Comparison of ENCODE assay signal across 11 cellular contexts in genomic region chr10:79101560-79101971, GRCh38. TPM values are rescaled to one million over a fixed set of nuclear protein-coding genes. Genes with fewer than 3 reads are reported as not detected.
DNase-seq lines count a peak whose midpoint lies in the region; ATAC-seq and TF ChIP-seq lines count a peak whose summit lies in the region.
"Had no signal": no experiment of that assay in that cellular context is flagged by ENCODE, and none has a peak within 500 bp of the region (broad histone marks: within the 10 kb centered on the region; RNA-seq: fewer than 3 reads in every experiment).

No MANE protein-coding gene starts in this region.

- no peak overlapping the region for H3K4me3 ChIP-seq in HCT116 (replicated peaks in 1 of 2; ENCODE audit: low read depth in 1 of 2, low read length in 2 of 2)
- H3K4me3 ChIP-seq in OCI-LY7 (ENCODE audit: low read depth, low read length, poor library complexity, severe bottlenecking): no peak overlapping the region
- H3K4me3 ChIP-seq in right cardiac atrium (ENCODE audit: low read length): no peak overlapping the region
- peak overlapping the region; percentile 33 to 52 (median 37) for H3K4me3 ChIP-seq in skeletal muscle tissue (ENCODE audit: low read length in 3 of 3)
- no peak overlapping the region for H3K4me3 ChIP-seq in effector memory CD4-positive, alpha-beta T cell (ENCODE audit: insufficient read depth, low read depth, low read length, poor library complexity, severe bottlenecking)

- CTCF ChIA-PET in HCT116 (lab: Charles Lee) (no interaction called here), OCI-LY7 (lab: Charles Lee; ENCODE audit: unreplicated experiment) (interaction anchor here (0.6 to 0.9 kb wide), 2 partner anchors 32 to 102 kb away, joined by 3 to 4 read pairs; no protein-coding TSS in a partner anchor)

- H3K9ac ChIP-seq in HCT116 (ENCODE audit: low read length) (no peak overlapping the region), skeletal muscle tissue (ENCODE audit: low read depth in 1 of 3, low read length in 3 of 3) (peak overlapping the region; percentile 55 to 76 (median 73))

- H2AFZ ChIP-seq in HCT116 (ENCODE audit: low read depth, low read length, poor library complexity, severe bottlenecking): no peak overlapping the region
- no peak overlapping the region for H2AFZ ChIP-seq in OCI-LY7 (ENCODE audit: low read length)

- H3K27me3 ChIP-seq in HCT116 (ENCODE audit: insufficient read depth, low read length): no peaks in the 10 kb centered on the region
- no peaks in the 10 kb centered on the region for H3K27me3 ChIP-seq in right cardiac atrium (ENCODE audit: control insufficient read depth, insufficient read depth)
- no peaks in the 10 kb centered on the region for H3K27me3 ChIP-seq in skeletal muscle tissue (ENCODE audit: control insufficient read depth in 3 of 3, insufficient read depth in 3 of 3, low read length in 3 of 3)
- no peaks in the 10 kb centered on the region for H3K27me3 ChIP-seq in effector memory CD4-positive, alpha-beta T cell (replicated peaks; ENCODE audit: control insufficient read depth, insufficient read depth, low read length, poor library complexity, severe bottlenecking)

- intact Hi-C loops in HCT116 (cut with micrococcal nuclease): no loop called here
- intact Hi-C loops in OCI-LY7 (cut with micrococcal nuclease; ENCODE audit: unreplicated experiment): no loop called here
- intact Hi-C loops in right cardiac atrium (cut with DNase I): no loop called here

- H3K27ac ChIP-seq in HCT116 (ENCODE audit: low read depth, low read length): peak overlapping the region; percentile 30; the same call in 1 of the 2 replicates
- H3K27ac ChIP-seq in OCI-LY7 (ENCODE audit: low read depth, low read length, poor library complexity, severe bottlenecking): peak overlapping the region; percentile 46
- H3K27ac ChIP-seq in right cardiac atrium (ENCODE audit: low read length): peak overlapping the region; percentile 84
- H3K27ac ChIP-seq in skeletal muscle tissue (ENCODE audit: low read depth, low read length): peak overlapping the region; percentile 75
- H3K27ac ChIP-seq in effector memory CD4-positive, alpha-beta T cell (ENCODE audit: insufficient read depth, low read length, poor library complexity, severe bottlenecking): no peak overlapping the region

- no peak for TF ChIP-seq POLR2A in HCT116 (IDR thresholded peaks at IDR 0.05; ENCODE audit: borderline replicate concordance, extremely low read depth, insufficient read depth, insufficient read length)

- RAD21 ChIA-PET in HCT116 (lab: Charles Lee; ENCODE audit: low non-redundant PET in 1 of 2, low total read pairs in 2 of 2, uncharacterized antibody in 2 of 2, unreplicated experiment in 2 of 2): no interaction called here

- H3K4me2 ChIP-seq in HCT116 (ENCODE audit: low read length): peak overlapping the region; percentile 49
- H3K4me2 ChIP-seq in OCI-LY7 (ENCODE audit: low read length): peak overlapping the region; percentile 66

- H3K4me1 ChIP-seq in HCT116 (ENCODE audit: control insufficient read depth in 1 of 2, insufficient read depth in 2 of 2, low read length in 2 of 2): peaks cover 25 to 27% of the 10 kb centered on the region in 2 experiments
- H3K4me1 ChIP-seq in OCI-LY7 (ENCODE audit: insufficient read depth, low read length, poor library complexity, severe bottlenecking): peaks cover 78% of the 10 kb centered on the region
- peaks cover 72% of the 10 kb centered on the region for H3K4me1 ChIP-seq in right cardiac atrium (ENCODE audit: control insufficient read depth, insufficient read depth, low read length)
- peaks cover 85 to 100% (median 99%) of the 10 kb centered on the region in 3 donors for H3K4me1 ChIP-seq in skeletal muscle tissue (ENCODE audit: control insufficient read depth in 3 of 3, insufficient read depth in 3 of 3, low read length in 3 of 3)
- H3K4me1 ChIP-seq in effector memory CD4-positive, alpha-beta T cell (ENCODE audit: control insufficient read depth, insufficient read depth, low read length, poor library complexity, severe bottlenecking): peaks cover 23% of the 10 kb centered on the region

- peaks cover 48% of the 10 kb centered on the region for H3K79me2 ChIP-seq in HCT116 (ENCODE audit: insufficient read depth, low read length)
- H3K79me2 ChIP-seq in OCI-LY7 (ENCODE audit: insufficient read depth, low read depth, low read length): no peaks in the 10 kb centered on the region

- ATAC-seq in HCT116 (peak; percentile 26), right cardiac atrium (no peak), GM19397 (IDR thresholded peaks at IDR 0.05; ENCODE audit: unreplicated experiment) (no peak)
- ATAC-seq: naive thymus-derived CD4-positive, alpha-beta T cell had no signal

- POLR2A ChIA-PET in HCT116 (lab: Charles Lee) (no interaction called here), OCI-LY7 (lab: Charles Lee) (interaction anchor here (0.8 to 3.0 kb wide), 8 partner anchors 9 to 38 kb away, joined by 3 to 13 read pairs (median 4); no protein-coding TSS in a partner anchor)

- 46% methylated on average over 11 of the region's 11 CpGs for WGBS in right cardiac atrium

- BruUV-seq in HCT116 (replicated peaks; lab: Mats Ljungman, UMichigan): no TSS peak
- BruUV-seq in OCI-LY7 (replicated peaks; lab: Mats Ljungman, UMichigan): no TSS peak

- no peak for DNase-seq in HCT116 (ENCODE audit: low read depth, low spot score)
- peak; percentile 57 for DNase-seq in OCI-LY7 (ENCODE audit: low spot score)
- no peak for DNase-seq in right cardiac atrium
- no peak for DNase-seq in stimulated activated CD8-positive, alpha-beta memory T cell treated with anti-CD3 and anti-CD28 coated beads, Interleukin-4, amount 100 ng/mL, for 48 hours
- no peak for DNase-seq in effector memory CD4-positive, alpha-beta T cell
- no peak for DNase-seq in GM20000 (ENCODE audit: low spot score)
- DNase-seq: activated T-cell treated with anti-CD3 and anti-CD28 coated beads, Interleukin-2, amount 50 U/mL, for 24 hours; naive thymus-derived CD4-positive, alpha-beta T cell; T-cell had no signal

- no peak for TF ChIP-seq CTCF in HCT116 (IDR thresholded peaks at IDR 0.05 in 2 of 3, conservative IDR thresholded peaks at IDR 0.05 in 1 of 3; ENCODE audit: borderline replicate concordance in 1 of 3, insufficient read depth in 1 of 3, low read depth in 2 of 3, low read length in 2 of 3)
- TF ChIP-seq CTCF in OCI-LY7 (conservative IDR thresholded peaks at IDR 0.05; ENCODE audit: low read length): no peak
- no peak for TF ChIP-seq CTCF in GM20000 (IDR thresholded peaks at IDR 0.05; ENCODE audit: extremely low read depth, missing control alignments)

- H4K20me1 ChIP-seq in HCT116 (ENCODE audit: insufficient read depth) (no peaks in the 10 kb centered on the region), OCI-LY7 (ENCODE audit: insufficient read depth, low read length) (0 out of 2 replicates have a peak, but pooled peaks cover 4% of the 10 kb centered on the region)

- no peaks in the 10 kb centered on the region for H3K9me2 ChIP-seq in HCT116 (ENCODE audit: insufficient read depth)
- no peaks in the 10 kb centered on the region for H3K9me2 ChIP-seq in OCI-LY7 (ENCODE audit: insufficient read depth, low read length)

- no peak for TF ChIP-seq RAD21 in HCT116 (IDR thresholded peaks at IDR 0.05; ENCODE audit: low read depth)

- H3K9me3 ChIP-seq in HCT116 (ENCODE audit: control insufficient read depth in 1 of 2, insufficient read depth in 1 of 2, low read depth in 1 of 2, low read length in 2 of 2) (no peaks in the 10 kb centered on the region), OCI-LY7 (ENCODE audit: low read length) (no peaks in the 10 kb centered on the region), right cardiac atrium (ENCODE audit: control insufficient read depth, low read length) (no peaks in the 10 kb centered on the region), skeletal muscle tissue (ENCODE audit: control insufficient read depth in 3 of 3, low read length in 3 of 3) (no peaks in the 10 kb centered on the region)
- no peaks in the 10 kb centered on the region for H3K9me3 ChIP-seq in effector memory CD4-positive, alpha-beta T cell (ENCODE audit: control insufficient read depth, low read length)

- H3K36me3 ChIP-seq in HCT116 (ENCODE audit: control insufficient read depth in 1 of 2, insufficient read depth in 2 of 2, low read length in 2 of 2) (no peaks in the 10 kb centered on the region), OCI-LY7 (ENCODE audit: insufficient read depth, low read length) (no peaks in the 10 kb centered on the region), skeletal muscle tissue (ENCODE audit: control insufficient read depth in 3 of 3, insufficient read depth in 3 of 3, low read length in 3 of 3) (peaks cover 0 to 3% (median 2%) of the 10 kb centered on the region in 3 donors)
- no peaks in the 10 kb centered on the region for H3K36me3 ChIP-seq in effector memory CD4-positive, alpha-beta T cell (ENCODE audit: control insufficient read depth, insufficient read depth, low read length)

TF ChIP-seq in HCT116, 20 proteins besides CTCF, POLR2A, EP300 and RAD21 (continues in another document):
- TF ChIP-seq FOSL1 (IDR thresholded peaks at IDR 0.05; ENCODE audit: low read depth): no peak
- no peak for TF ChIP-seq EGR1 (IDR thresholded peaks at IDR 0.05; ENCODE audit: low read depth)
- TF ChIP-seq TCF7L2 (IDR thresholded peaks at IDR 0.05; ENCODE audit: borderline replicate concordance, extremely low read depth, insufficient read depth, insufficient read length): no peak
- TF ChIP-seq CEBPB (IDR thresholded peaks at IDR 0.05; ENCODE audit: low read depth): no peak
- no peak for TF ChIP-seq JUND (IDR thresholded peaks at IDR 0.05)
- TF ChIP-seq ZFX (IDR thresholded peaks at IDR 0.05): no peak
- TF ChIP-seq CBX3 (IDR thresholded peaks at IDR 0.05; ENCODE audit: low read depth): no peak
- TF ChIP-seq YY1 (IDR thresholded peaks at IDR 0.05; ENCODE audit: extremely low read depth, insufficient replicate concordance, low read depth, low read length): no peak

RNA-seq across cellular contexts. Expression of gene ZMIZ1, which starts 32.8 kb away (rescaled TPM):
- total RNA-seq in HCT116 (2021; ENCODE audit: unreplicated experiment): 28.4 TPM
- 18.9 and 19.3 TPM in 2 replicates for polyA plus RNA-seq in HCT116 (2012)
- 18.9 and 20.4 TPM in 2 replicates for total RNA-seq in OCI-LY7 (2014; rRNA removed; shearing (Covaris generic))
- 58.3 and 66.9 TPM in 2 replicates for total RNA-seq in OCI-LY7 (2022)
- 10 to 100 TPM; 67.4 to 83.1 (median 72.9) TPM for total RNA-seq in right cardiac atrium
- 38.0 TPM for polyA plus RNA-seq in right cardiac atrium
- 11.5 TPM for total RNA-seq in skeletal muscle tissue

Comparison
In these comparisons a context has a peak if more than half of its experiments do, and no peak if none do; other contexts are left out.
1. H3K4me3 ChIP-seq: peak in skeletal muscle tissue (3 of 3); none in HCT116 (0 of 2), OCI-LY7 (single experiment), right cardiac atrium (single experiment) and effector memory CD4-positive, alpha-beta T cell (single experiment).